ENCODE assay signal across 19 cellular contexts in the genomic region with DNA sequence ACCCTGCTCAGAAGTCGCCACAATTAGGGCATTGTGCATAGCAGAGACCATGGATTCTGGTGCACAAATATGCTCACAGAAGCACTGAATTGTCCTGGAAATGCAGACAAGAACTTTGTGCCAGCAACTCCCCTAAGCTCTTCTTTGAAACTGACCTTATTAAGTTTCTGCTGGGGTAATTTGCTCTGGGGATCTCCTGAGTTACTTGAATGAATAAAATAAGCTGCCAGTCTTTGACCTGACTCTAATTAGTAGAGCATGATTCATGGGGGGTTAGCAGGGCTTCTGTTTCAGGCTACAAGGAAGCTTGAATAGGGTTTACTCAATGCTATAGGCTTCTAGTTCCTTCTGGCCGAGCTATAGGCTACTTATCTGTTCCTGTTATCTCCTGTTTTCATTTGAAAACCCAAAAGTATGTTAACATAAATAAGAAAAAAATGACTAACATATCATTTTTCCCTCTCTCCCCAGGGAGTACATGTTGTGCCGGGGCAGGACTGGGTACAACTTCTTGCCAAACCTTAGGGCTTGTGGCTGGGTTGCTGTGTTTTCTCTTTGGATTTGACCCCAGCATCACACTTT.
DNase-seq lines count a peak whose midpoint lies in the region; ATAC-seq and TF ChIP-seq lines count a peak whose summit lies in the region.
"Had no signal": no experiment of that assay in that cellular context is flagged by ENCODE, and none has a peak within 500 bp of the region (broad histone marks: within the 10 kb centered on the region; RNA-seq: fewer than 3 reads in every experiment).

No MANE protein-coding gene starts in this region.

- no peaks in the 10 kb centered on the region for H3K27me3 ChIP-seq in CD4-positive, alpha-beta T cell (ENCODE audit: control insufficient read depth, insufficient read depth, low read length)
- H3K27me3 ChIP-seq: Peyer's patch had no signal

- H3K27me3 Mint-ChIP-seq in CD4-positive, alpha-beta T cell, result no peaks in the 10 kb centered on the region

- no peak overlapping the region for H3K4me3 ChIP-seq in choroid plexus epithelial cell (ENCODE audit: low read depth, low read length)
- H3K4me3 ChIP-seq: Peyer's patch had no signal

- peak; percentile 13 for DNase-seq in Ammon's horn (ENCODE audit: low spot score)
- peak; percentile 80 for DNase-seq in NCI-H69 (lab: John Stamatoyannopoulos, UW)
- DNase-seq in choroid plexus epithelial cell (ENCODE audit: low read depth), result peak; percentile 31
- peak; percentile 78 for DNase-seq in left kidney (ENCODE audit: low read depth, low spot score)
- DNase-seq in NCI-H146 treated with DMSO at 0.1 percent for 48 hours (lab: John Stamatoyannopoulos, UW; ENCODE audit: unreplicated experiment), result no peak
- DNase-seq in CD4-positive, alpha-beta T cell, result no peak
- DNase-seq in DMS 273 treated with DMSO at 0.1 percent for 48 hours (lab: John Stamatoyannopoulos, UW), result no peak
- DNase-seq: 8988T, C1 segment of cervical spinal cord, DMS79, GDM1, GOT3, HFFc6, NCI-H1436, NCI-H2081, NCI-H510A treated with DMSO at 0.1 percent for 48 hours, Peyer's patch, SHP77 had no signal

- no peaks in the 10 kb centered on the region for H3K9me3 ChIP-seq in CD4-positive, alpha-beta T cell (ENCODE audit: control insufficient read depth, low read length)
- H3K9me3 ChIP-seq: Peyer's patch had no signal

- H3K27ac Mint-ChIP-seq in CD4-positive, alpha-beta T cell, result no peak overlapping the region
- H3K27ac Mint-ChIP-seq: HFFc6 had no signal

- ATAC-seq in CD4-positive, alpha-beta T cell (ENCODE audit: poor library complexity), result no peak
- no peak for ATAC-seq in GM21786 (IDR thresholded peaks at IDR 0.05; ENCODE audit: unreplicated experiment)

- H3K36me3 Mint-ChIP-seq in CD4-positive, alpha-beta T cell (ENCODE audit: low read depth), result no peaks in the 10 kb centered on the region

- POLR2A ChIA-PET in CD4-positive, alpha-beta T cell (lab: Charles Lee), result no interaction called here

- intact Hi-C loops in CD4-positive, alpha-beta T cell (cut with DNase I, micrococcal nuclease), result no loop called here

- no peak overlapping the region for H3K4me3 Mint-ChIP-seq in CD4-positive, alpha-beta T cell
- H3K4me3 Mint-ChIP-seq: HFFc6 had no signal

- no peak overlapping the region for H3K27ac ChIP-seq in CD4-positive, alpha-beta T cell (ENCODE audit: low read depth, low read length)
- H3K27ac ChIP-seq: Peyer's patch had no signal

- CTCF ChIA-PET in CD4-positive, alpha-beta T cell (lab: Charles Lee), result no interaction called here

- H3K9me3 Mint-ChIP-seq in CD4-positive, alpha-beta T cell, result peaks cover 7% of the 10 kb centered on the region

- TF ChIP-seq CTCF in choroid plexus epithelial cell (conservative IDR thresholded peaks at IDR 0.05; ENCODE audit: low read depth, low read length), result no peak
- TF ChIP-seq CTCF in CD4-positive, alpha-beta T cell (IDR thresholded peaks at IDR 0.05), result no peak

- H3K4me1 Mint-ChIP-seq in CD4-positive, alpha-beta T cell (ENCODE audit: low read depth), result no peaks in the 10 kb centered on the region

Comparison
In these comparisons a context has a peak if more than half of its experiments do, and no peak if none do; other contexts are left out.
1. DNase-seq: peak in Ammon's horn (single experiment), NCI-H69 (single experiment), choroid plexus epithelial cell (single experiment) and left kidney (single experiment); none in NCI-H146 treated with DMSO at 0.1 percent for 48 hours (single experiment), CD4-positive, alpha-beta T cell (0 of 10) and DMS 273 treated with DMSO at 0.1 percent for 48 hours (single experiment).